8 cellular contexts compared by ENCODE assay signal in the genomic region with DNA sequence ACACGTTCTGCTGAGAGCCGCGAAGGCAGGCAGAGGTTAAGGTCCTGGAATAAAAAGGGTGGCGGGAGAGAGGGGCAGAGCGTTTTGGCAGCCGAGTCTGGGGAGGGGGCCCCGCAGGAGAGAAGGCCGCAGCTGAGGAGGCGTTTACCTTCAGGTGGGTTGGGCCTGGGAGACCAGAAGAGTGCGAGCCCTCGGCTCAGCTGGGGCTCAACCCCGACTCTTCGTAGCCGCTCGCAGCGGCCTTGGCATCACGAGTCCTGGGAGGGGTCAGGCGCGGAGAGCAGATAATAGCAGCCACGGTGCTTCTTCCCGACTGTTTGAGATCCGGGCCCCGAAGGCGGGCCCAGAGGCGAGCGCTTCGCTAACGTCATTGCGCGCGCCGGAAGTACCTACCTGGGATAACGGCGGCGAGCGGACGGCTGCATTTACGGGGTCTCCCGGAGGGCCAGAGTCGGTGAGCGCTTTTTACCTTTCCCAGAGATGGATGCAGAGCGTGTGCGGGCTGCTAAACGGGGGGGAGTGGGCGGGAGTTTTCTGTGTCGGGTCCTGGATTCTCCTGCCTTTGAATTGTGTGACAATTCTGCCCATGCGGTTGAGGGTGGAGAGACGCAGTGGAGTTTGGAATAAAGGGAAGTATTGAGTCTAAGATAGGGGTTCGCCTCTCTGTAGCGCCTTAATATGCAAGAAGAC. TPM values are rescaled to one million over a fixed set of nuclear protein-coding genes. Genes with fewer than 3 reads are reported as not detected.
A peak's percentile ranks its signal among the peaks of the same experiment; 100 is the strongest.
DNase-seq lines count a peak whose midpoint lies in the region; ATAC-seq, FAIRE-seq and TF ChIP-seq lines count a peak whose summit lies in the region.

A gene with protein sequence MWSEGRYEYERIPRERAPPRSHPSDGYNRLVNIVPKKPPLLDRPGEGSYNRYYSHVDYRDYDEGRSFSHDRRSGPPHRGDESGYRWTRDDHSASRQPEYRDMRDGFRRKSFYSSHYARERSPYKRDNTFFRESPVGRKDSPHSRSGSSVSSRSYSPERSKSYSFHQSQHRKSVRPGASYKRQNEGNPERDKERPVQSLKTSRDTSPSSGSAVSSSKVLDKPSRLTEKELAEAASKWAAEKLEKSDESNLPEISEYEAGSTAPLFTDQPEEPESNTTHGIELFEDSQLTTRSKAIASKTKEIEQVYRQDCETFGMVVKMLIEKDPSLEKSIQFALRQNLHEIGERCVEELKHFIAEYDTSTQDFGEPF (plus strand): TSS at position 392 of the 690 bp plus-strand sequence. CDS start 9,736 bp downstream, outside the sequence.
A gene with protein sequence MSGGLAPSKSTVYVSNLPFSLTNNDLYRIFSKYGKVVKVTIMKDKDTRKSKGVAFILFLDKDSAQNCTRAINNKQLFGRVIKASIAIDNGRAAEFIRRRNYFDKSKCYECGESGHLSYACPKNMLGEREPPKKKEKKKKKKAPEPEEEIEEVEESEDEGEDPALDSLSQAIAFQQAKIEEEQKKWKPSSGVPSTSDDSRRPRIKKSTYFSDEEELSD (minus strand): TSS at position 319 of the 690 bp plus-strand sequence. CDS start 1,992 bp downstream, outside the sequence.

- H3K4me1 ChIP-seq in adrenal gland (replicated peaks in 1 of 2) (peaks cover 10 to 35% of the 10 kb centered on the region in 2 donors), left ventricle myocardium inferior (peaks cover 36% of the 10 kb centered on the region)

- H3K4me1 Mint-ChIP-seq in progenitor cell of endocrine pancreas (ENCODE audit: low read depth), result peaks cover 35% of the 10 kb centered on the region

- H3K4me3 ChIP-seq in adrenal gland, result peak within 1 kb of the TSS; percentile 17 to 89 (median 48)
- H3K4me3 ChIP-seq in left ventricle myocardium inferior, result peak within 1 kb of the TSS; percentile 70

- peak; percentile 61 for DNase-seq in GM12891 (ENCODE audit: insufficient read length, low spot score)
- peak; percentile 84 for DNase-seq in NCI-H1105 treated with DMSO at 0.1 percent for 48 hours (lab: John Stamatoyannopoulos, UW)
- peak; percentile 61 to 79 (median 73) for DNase-seq in T-helper 1 cell
- DNase-seq in adrenal gland, result peak; percentile 85 to 92 (median 90)
- peak; percentile 80 for DNase-seq in left ventricle myocardium inferior
- DNase-seq in progenitor cell of endocrine pancreas (ENCODE audit: low spot score, unreplicated experiment), result peak; percentile 57
- DNase-seq in ureter (ENCODE audit: low spot score), result peak; percentile 80

- H3K27ac Mint-ChIP-seq in progenitor cell of endocrine pancreas, result peak within 1 kb of the TSS; percentile 99

- WGBS in adrenal gland, 4 donors, result 0% methylated on average over 23 to 50 of the region's 50 CpGs

- TF ChIP-seq POLR2A in GM12891 (IDR thresholded peaks at IDR 0.05; ENCODE audit: low read depth, low read length), result peak; percentile 75
- peak; percentile 29 to 85 for TF ChIP-seq POLR2A in adrenal gland (IDR thresholded peaks at IDR 0.05)

- H3K27me3 ChIP-seq in adrenal gland (no peaks in the 10 kb centered on the region), left ventricle myocardium inferior (ENCODE audit: low read depth) (no peaks in the 10 kb centered on the region)

- H3K27me3 Mint-ChIP-seq in progenitor cell of endocrine pancreas, result peaks cover 3% of the 10 kb centered on the region

- peak; percentile 95 for ATAC-seq in HG02678 (IDR thresholded peaks at IDR 0.05; ENCODE audit: unreplicated experiment)

- peak; percentile 89 for FAIRE-seq in GM12891 (lab: Jason Lieb, UNC)

- H3K27ac ChIP-seq in adrenal gland (peak within 1 kb of the TSS in 4 of 5 donors; percentile 70 to 88 (median 80)), left ventricle myocardium inferior (replicated peaks) (peak within 1 kb of the TSS; percentile 75)

- peak within 1 kb of the TSS; percentile 95 for H3K4me3 Mint-ChIP-seq in progenitor cell of endocrine pancreas (ENCODE audit: low read depth)

- peak in 1 of 6 experiments; percentile 26 for TF ChIP-seq CTCF in adrenal gland (IDR thresholded peaks at IDR 0.05)
- no peak for TF ChIP-seq CTCF in left ventricle myocardium inferior (IDR thresholded peaks at IDR 0.05; ENCODE audit: borderline replicate concordance)
- no peak for TF ChIP-seq CTCF in progenitor cell of endocrine pancreas (IDR thresholded peaks at IDR 0.05; ENCODE audit: unreplicated experiment)

- H3K36me3 ChIP-seq in adrenal gland (replicated peaks in 1 of 2) (peaks cover 0 to 17% of the 10 kb centered on the region in 2 donors), left ventricle myocardium inferior (peaks cover 12% of the 10 kb centered on the region)

- peaks cover 13% of the 10 kb centered on the region for H3K36me3 Mint-ChIP-seq in progenitor cell of endocrine pancreas (ENCODE audit: insufficient read depth)

- H3K9me3 Mint-ChIP-seq in progenitor cell of endocrine pancreas (ENCODE audit: low read depth), result no peaks in the 10 kb centered on the region

- intact Hi-C loops in adrenal gland (cut with DNase I) (loop anchor here (10.0 kb wide), 1 partner anchor 91 kb away; a partner anchor contains a TSS), left ventricle myocardium inferior (cut with micrococcal nuclease) (no loop called here)

- H3K9me3 ChIP-seq in adrenal gland (replicated peaks in 1 of 3) (no peaks in the 10 kb centered on the region), left ventricle myocardium inferior (replicated peaks) (no peaks in the 10 kb centered on the region)

TF ChIP-seq in GM12891, 5 proteins besides CTCF, POLR2A, EP300 and RAD21:
- TF ChIP-seq POLR2AphosphoS5 (IDR thresholded peaks at IDR 0.05; ENCODE audit: low read depth, low read length) (peak; percentile 78), SPI1 (IDR thresholded peaks at IDR 0.05; ENCODE audit: low read depth, low read length) (no peak), PAX5 (IDR thresholded peaks at IDR 0.05; ENCODE audit: insufficient read depth, low read length, severe bottlenecking) (no peak), POU2F2 (IDR thresholded peaks at IDR 0.05; ENCODE audit: low read depth, low read length) (peak; percentile 78; the same call in 1 of the 2 replicates), TAF1 (IDR thresholded peaks at IDR 0.05; ENCODE audit: low read depth, low read length) (peak; percentile 78)

RNA-seq across cellular contexts. Expression of the first gene that starts in this region (rescaled TPM):
- polyA plus RNA-seq in GM12891 (2012; ENCODE audit: low read depth, missing spikeins), result 64.9 TPM
- 10 to 100 TPM; 34.0 to 74.4 (median 52.6) TPM for total RNA-seq in adrenal gland
- 10 to 100 TPM; 22.5 to 71.1 (median 33.6) TPM for polyA plus RNA-seq in adrenal gland
- total RNA-seq in left ventricle myocardium inferior, result 31.4 TPM
- 62.1 and 62.2 TPM in 2 replicates for total RNA-seq in progenitor cell of endocrine pancreas
- total RNA-seq in ureter, result 70.6 TPM

RNA-seq across cellular contexts. Expression of the second gene that starts in this region (rescaled TPM):
- 66.0 TPM for polyA plus RNA-seq in GM12891 (2012; ENCODE audit: low read depth, missing spikeins)
- 10 to 100 TPM; 23.5 to 65.2 (median 50.6) TPM for total RNA-seq in adrenal gland
- 100 to 1,000 TPM in 1 of 3 donors, 10 to 100 TPM in 2; 73.3 to 110 (median 95.9) TPM for polyA plus RNA-seq in adrenal gland
- total RNA-seq in left ventricle myocardium inferior, result 64.6 TPM
- 50.4 and 54.5 TPM in 2 replicates for total RNA-seq in progenitor cell of endocrine pancreas
- total RNA-seq in ureter, result 59.6 TPM

Comparison
In these comparisons a context has a peak if more than half of its experiments do, and no peak if none do; other contexts are left out.
1. Peak in every context shown above with its lines: DNase-seq, ATAC-seq, H3K4me3 ChIP-seq and H3K27ac ChIP-seq.